Comparison of ENCODE assay signal across 23 cellular contexts in the genomic region with DNA sequence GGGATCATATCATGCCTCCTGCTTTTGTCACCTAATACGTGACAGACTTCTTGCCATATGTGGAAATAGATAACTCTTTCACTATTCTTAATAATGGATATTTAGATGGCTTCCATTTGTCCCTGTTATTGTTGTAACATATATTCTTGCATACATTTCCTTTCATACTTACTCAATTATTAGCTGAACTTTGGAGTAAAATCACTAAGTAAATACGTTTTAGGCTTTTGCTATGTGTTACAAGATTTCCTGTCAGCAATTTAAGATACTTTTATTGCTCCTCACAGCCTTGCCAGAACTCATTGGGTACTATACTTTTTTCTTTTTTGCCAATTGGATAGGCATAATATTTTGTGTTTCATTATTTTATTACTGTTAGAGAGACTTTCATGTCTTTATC.
"Had no signal": no experiment of that assay in that cellular context is flagged by ENCODE, and none has a peak within 500 bp of the region (broad histone marks: within the 10 kb centered on the region; RNA-seq: fewer than 3 reads in every experiment).

No MANE protein-coding gene starts in this region.

- ATAC-seq: activated CD4-positive, CD25-positive, alpha-beta regulatory T cell treated with anti-CD3 and anti-CD28 coated beads, Interleukin-2, amount 50 U/mL, for 24 hours; gastroesophageal sphincter; left colon; naive thymus-derived CD4-positive, alpha-beta T cell had no signal

- H3K4me1 Mint-ChIP-seq: activated naive CD4-positive, alpha-beta T cell treated with anti-CD3 and anti-CD28 coated beads, Interleukin-2, amount 10 ng/mL, durations not matched to agents 7 days and 5 days; neural progenitor cell had no signal

- H3K27ac ChIP-seq: gastroesophageal sphincter, hepatocyte, neural progenitor cell, right atrium auricular region, vagina, WERI-Rb-1 had no signal

- H3K4me3 Mint-ChIP-seq: activated CD4-positive, alpha-beta memory T cell treated with anti-CD3 and anti-CD28 coated beads, Interleukin-2, amount 10 ng/mL, durations not matched to agents 7 days and 5 days; activated CD4-positive, alpha-beta T cell treated with anti-CD3 and anti-CD28 coated beads, Interleukin-2, amount 10 ng/mL, durations not matched to agents 7 days and 5 days; activated naive CD4-positive, alpha-beta T cell treated with anti-CD3 and anti-CD28 coated beads, Interleukin-2, amount 10 ng/mL, durations not matched to agents 7 days and 5 days; activated T-helper 1 cell treated with anti-CD3 and anti-CD28 coated beads, Interleukin-12 subunit alpha, Interleukin-12 subunit beta, Interleukin-2, Interleukin-4 antibody, amounts not matched to agents 30 ng/mL and 10 ng/mL and 1 ng/mL, durations not matched to agents 14 hours and 24 hours and 36 hours; naive thymus-derived CD4-positive, alpha-beta T cell; neural progenitor cell; stimulated activated naive CD8-positive, alpha-beta T cell treated with anti-CD3 and anti-CD28 coated beads, Interleukin-15, Interleukin-2, amounts not matched to agents 100 ng/mL and 50 ng/mL, for 24 hours; type B pancreatic cell had no signal

- H3K27me3 ChIP-seq: gastroesophageal sphincter, hepatocyte, neural progenitor cell, right atrium auricular region, vagina had no signal

- H3K9me3 Mint-ChIP-seq: activated CD4-positive, alpha-beta memory T cell treated with anti-CD3 and anti-CD28 coated beads, Interleukin-2, amount 10 ng/mL, durations not matched to agents 7 days and 5 days; activated CD4-positive, alpha-beta T cell treated with anti-CD3 and anti-CD28 coated beads, Interleukin-2, amount 10 ng/mL, durations not matched to agents 7 days and 5 days; activated naive CD4-positive, alpha-beta T cell treated with anti-CD3 and anti-CD28 coated beads, Interleukin-2, amount 10 ng/mL, durations not matched to agents 7 days and 5 days; activated T-helper 1 cell treated with anti-CD3 and anti-CD28 coated beads, Interleukin-12 subunit alpha, Interleukin-12 subunit beta, Interleukin-2, Interleukin-4 antibody, amounts not matched to agents 30 ng/mL and 10 ng/mL and 1 ng/mL, durations not matched to agents 14 hours and 24 hours and 36 hours; naive thymus-derived CD4-positive, alpha-beta T cell; neural progenitor cell; stimulated activated naive CD8-positive, alpha-beta T cell treated with anti-CD3 and anti-CD28 coated beads, Interleukin-15, Interleukin-2, amounts not matched to agents 100 ng/mL and 50 ng/mL, for 24 hours; type B pancreatic cell had no signal

- H3K4me1 ChIP-seq: neural progenitor cell had no signal

- FAIRE-seq: endothelial cell of umbilical vein, TTC549 had no signal

- H3K9me3 ChIP-seq: gastroesophageal sphincter, right atrium auricular region, vagina had no signal

- H3K4me3 ChIP-seq: gastroesophageal sphincter, hepatocyte, neural progenitor cell, right atrium auricular region, vagina had no signal

- DNase-seq: activated CD4-positive, alpha-beta memory T cell treated with anti-CD3 and anti-CD28 coated beads, Interleukin-2, amount 10 ng/mL, durations not matched to agents 7 days and 5 days; activated CD4-positive, alpha-beta T cell treated with anti-CD3 and anti-CD28 coated beads, Interleukin-2, amount 10 ng/mL, durations not matched to agents 7 days and 5 days; activated effector memory CD4-positive, alpha-beta T cell treated with anti-CD3 and anti-CD28 coated beads, Interleukin-2, amount 50 U/mL, for 16 hours; activated naive CD4-positive, alpha-beta T cell treated with anti-CD3 and anti-CD28 coated beads, Interleukin-2, amount 10 ng/mL, durations not matched to agents 7 days and 5 days; kidney; left colon; midbrain; naive thymus-derived CD4-positive, alpha-beta T cell; stimulated activated CD4-positive, alpha-beta T cell treated with anti-CD3 and anti-CD28 coated beads, Interleukin-4, amount 100 ng/mL, for 1 hour; substantia nigra; T-helper 9 cell; WERI-Rb-1 had no signal

- H3K27me3 Mint-ChIP-seq: activated CD4-positive, alpha-beta memory T cell treated with anti-CD3 and anti-CD28 coated beads, Interleukin-2, amount 10 ng/mL, durations not matched to agents 7 days and 5 days; activated CD4-positive, alpha-beta T cell treated with anti-CD3 and anti-CD28 coated beads, Interleukin-2, amount 10 ng/mL, durations not matched to agents 7 days and 5 days; activated naive CD4-positive, alpha-beta T cell treated with anti-CD3 and anti-CD28 coated beads, Interleukin-2, amount 10 ng/mL, durations not matched to agents 7 days and 5 days; naive thymus-derived CD4-positive, alpha-beta T cell; stimulated activated naive CD8-positive, alpha-beta T cell treated with anti-CD3 and anti-CD28 coated beads, Interleukin-15, Interleukin-2, amounts not matched to agents 100 ng/mL and 50 ng/mL, for 24 hours; type B pancreatic cell had no signal

- H3K27ac Mint-ChIP-seq: activated CD4-positive, alpha-beta memory T cell treated with anti-CD3 and anti-CD28 coated beads, Interleukin-2, amount 10 ng/mL, durations not matched to agents 7 days and 5 days; activated CD4-positive, alpha-beta T cell treated with anti-CD3 and anti-CD28 coated beads, Interleukin-2, amount 10 ng/mL, durations not matched to agents 7 days and 5 days; activated naive CD4-positive, alpha-beta T cell treated with anti-CD3 and anti-CD28 coated beads, Interleukin-2, amount 10 ng/mL, durations not matched to agents 7 days and 5 days; activated T-helper 1 cell treated with anti-CD3 and anti-CD28 coated beads, Interleukin-12 subunit alpha, Interleukin-12 subunit beta, Interleukin-2, Interleukin-4 antibody, amounts not matched to agents 30 ng/mL and 10 ng/mL and 1 ng/mL, durations not matched to agents 14 hours and 24 hours and 36 hours; neural progenitor cell; stimulated activated naive CD8-positive, alpha-beta T cell treated with anti-CD3 and anti-CD28 coated beads, Interleukin-15, Interleukin-2, amounts not matched to agents 100 ng/mL and 50 ng/mL, for 24 hours; type B pancreatic cell had no signal
